ENCODE assay signal across 19 cellular contexts in the genomic region with DNA sequence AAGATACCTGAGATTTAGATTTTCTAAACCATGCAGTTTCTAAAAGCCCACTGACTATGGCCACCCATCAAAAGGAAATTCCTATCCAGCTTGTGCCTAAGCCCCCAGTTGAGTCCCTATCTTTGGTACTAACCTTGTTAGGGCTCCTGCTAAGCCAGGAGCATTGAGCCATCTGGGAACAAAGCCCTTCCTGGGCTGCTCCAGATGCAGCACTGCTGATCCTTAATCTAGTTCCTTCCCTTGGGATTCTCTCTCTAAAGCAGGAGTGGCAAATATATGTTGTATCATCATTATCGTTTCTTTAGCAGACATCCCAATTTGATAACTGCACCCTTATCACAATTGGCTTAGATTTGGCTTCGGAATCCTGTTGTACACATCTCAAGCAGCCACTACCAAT.
"Had no signal": no experiment of that assay in that cellular context is flagged by ENCODE, and none has a peak within 500 bp of the region (broad histone marks: within the 10 kb centered on the region; RNA-seq: fewer than 3 reads in every experiment).

No MANE protein-coding gene starts in this region.

- H3K27ac ChIP-seq: dorsolateral prefrontal cortex, foreskin keratinocyte, prostate gland, right atrium auricular region, vagina had no signal

- ATAC-seq: foreskin keratinocyte; stimulated activated naive CD8-positive, alpha-beta T cell treated with anti-CD3 and anti-CD28 coated beads, Interleukin-15, Interleukin-2, amounts not matched to agents 100 U/mL and 50 U/mL, for 24 hours had no signal

- H3K4me3 ChIP-seq: dorsolateral prefrontal cortex, left ventricle myocardium inferior, prostate gland, right atrium auricular region, vagina had no signal

- H3K36me3 ChIP-seq: prostate gland had no signal

- H3K27me3 Mint-ChIP-seq: activated naive CD8-positive, alpha-beta T cell treated with anti-CD3 and anti-CD28 coated beads for 36 hours had no signal

- H3K4me1 ChIP-seq: foreskin keratinocyte, prostate gland had no signal

- H3K27ac Mint-ChIP-seq: activated naive CD8-positive, alpha-beta T cell treated with anti-CD3 and anti-CD28 coated beads for 36 hours; activated T-helper 1 cell treated with anti-CD3 and anti-CD28 coated beads, Interleukin-12 subunit alpha, Interleukin-12 subunit beta, Interleukin-2, Interleukin-4 antibody, amounts not matched to agents 30 ng/mL and 10 ng/mL and 1 ng/mL, durations not matched to agents 14 hours and 24 hours and 36 hours had no signal

- H3K9me3 ChIP-seq: left ventricle myocardium inferior, prostate gland, right atrium auricular region, vagina had no signal

- H3K9me3 Mint-ChIP-seq: activated naive CD8-positive, alpha-beta T cell treated with anti-CD3 and anti-CD28 coated beads for 36 hours; activated T-helper 1 cell treated with anti-CD3 and anti-CD28 coated beads, Interleukin-12 subunit alpha, Interleukin-12 subunit beta, Interleukin-2, Interleukin-4 antibody, amounts not matched to agents 30 ng/mL and 10 ng/mL and 1 ng/mL, durations not matched to agents 14 hours and 24 hours and 36 hours had no signal

- FAIRE-seq: colon, kidney had no signal

- H3K36me3 Mint-ChIP-seq: activated naive CD8-positive, alpha-beta T cell treated with anti-CD3 and anti-CD28 coated beads for 36 hours had no signal

- DNase-seq: activated CD4-positive, alpha-beta T cell treated with anti-CD3 and anti-CD28 coated beads, Interleukin-2, amount 50 U/mL, for 48 hours; activated naive CD4-positive, alpha-beta T cell; activated naive CD8-positive, alpha-beta T cell treated with anti-CD3 and anti-CD28 coated beads for 36 hours; amniotic stem cell; central memory CD4-positive, alpha-beta T cell; dorsolateral prefrontal cortex; foreskin keratinocyte; kidney; left ventricle myocardium inferior; mammary epithelial cell; stimulated activated CD4-positive, alpha-beta T cell treated with anti-CD3 and anti-CD28 coated beads, Interleukin-2, amount 100 ng/mL, for 24 hours; stimulated activated naive CD8-positive, alpha-beta T cell treated with anti-CD3 and anti-CD28 coated beads, Interleukin-15, Interleukin-2, amounts not matched to agents 100 U/mL and 50 U/mL, for 24 hours; T-helper 2 cell; trophoblast cell had no signal

- H3K4me1 Mint-ChIP-seq: activated naive CD8-positive, alpha-beta T cell treated with anti-CD3 and anti-CD28 coated beads for 36 hours had no signal

- H3K27me3 ChIP-seq: dorsolateral prefrontal cortex, foreskin keratinocyte, right atrium auricular region, vagina had no signal

- H3K4me3 Mint-ChIP-seq: activated naive CD8-positive, alpha-beta T cell treated with anti-CD3 and anti-CD28 coated beads for 36 hours; activated T-helper 1 cell treated with anti-CD3 and anti-CD28 coated beads, Interleukin-12 subunit alpha, Interleukin-12 subunit beta, Interleukin-2, Interleukin-4 antibody, amounts not matched to agents 30 ng/mL and 10 ng/mL and 1 ng/mL, durations not matched to agents 14 hours and 24 hours and 36 hours had no signal
